8 cellular contexts compared by ENCODE assay signal in the genomic region with DNA sequence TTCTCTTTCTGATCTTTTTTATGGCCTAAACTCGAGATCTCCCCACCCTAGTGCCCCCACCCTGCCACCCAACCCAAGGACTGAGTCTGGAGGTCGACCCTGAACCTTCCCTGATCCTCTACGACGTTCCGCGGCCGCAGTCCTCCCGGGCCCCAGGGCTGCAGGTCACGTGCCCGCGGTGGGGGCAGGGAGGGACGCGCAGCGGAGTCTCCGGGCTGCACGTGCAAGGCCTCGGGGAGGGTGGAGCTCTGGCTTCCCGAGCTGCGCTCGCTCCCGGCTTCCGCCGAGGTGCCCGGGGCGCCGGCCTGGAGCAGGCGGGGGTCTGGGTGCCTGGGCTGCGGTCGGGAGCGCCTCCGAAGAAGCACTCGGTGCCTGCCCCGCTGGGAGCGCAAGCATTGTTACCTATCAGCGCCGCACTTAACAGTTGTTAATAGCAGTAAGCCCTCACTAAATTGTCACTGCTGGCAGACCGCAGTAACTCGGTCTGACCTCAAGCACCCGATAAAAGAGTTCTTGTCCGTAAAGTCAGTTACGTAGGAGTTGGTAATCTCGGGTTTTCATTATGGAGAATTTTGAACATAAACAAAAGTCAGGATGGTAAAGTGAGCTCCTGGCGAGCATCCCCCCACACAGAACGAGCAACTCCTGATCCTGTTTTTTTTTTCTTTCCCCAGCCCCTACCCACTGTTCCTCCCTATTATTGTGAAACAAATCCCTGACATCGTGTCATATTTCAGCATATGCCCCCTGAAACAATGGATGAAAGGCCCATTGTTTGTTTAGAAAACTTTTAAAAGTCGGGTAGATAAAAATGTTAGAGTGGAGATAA.
A peak's percentile ranks its signal among the peaks of the same experiment; 100 is the strongest.
DNase-seq lines count a peak whose midpoint lies in the region; ATAC-seq and TF ChIP-seq lines count a peak whose summit lies in the region.

No MANE protein-coding gene starts in this region.

- DNase-seq in GF-D8 (lab: John Stamatoyannopoulos, UW): peak; percentile 79
- peak; percentile 90 for DNase-seq in NCI-H2171 (lab: John Stamatoyannopoulos, UW)
- peak; percentile 56 to 72 (median 62) for DNase-seq in activated CD4-positive, CD25-positive, alpha-beta regulatory T cell (lab: John Stamatoyannopoulos, UW)
- DNase-seq in cardiac fibroblast (ENCODE audit: low read depth in 2 of 2): peak; percentile 73 to 94
- DNase-seq in iPS-NIHi7 (ENCODE audit: extremely low spot score): peak; percentile 92

- H3K4me1 ChIP-seq in skeletal muscle tissue (ENCODE audit: control insufficient read depth in 3 of 3, insufficient read depth in 3 of 3, low read length in 3 of 3): peaks cover 9 to 10% (median 9%) of the 10 kb centered on the region in 3 donors

- no peaks in the 10 kb centered on the region for H3K9me3 ChIP-seq in skeletal muscle tissue (ENCODE audit: control insufficient read depth in 3 of 3, low read length in 3 of 3)

- peak; percentile 65 for ATAC-seq in HG02885 (IDR thresholded peaks at IDR 0.05; ENCODE audit: poor library complexity, unreplicated experiment)
- no peak for ATAC-seq in GM18517 (IDR thresholded peaks at IDR 0.05; ENCODE audit: unreplicated experiment)

- peak overlapping the region; percentile 79 to 88 (median 88) for H3K9ac ChIP-seq in skeletal muscle tissue (ENCODE audit: low read depth in 1 of 3, low read length in 3 of 3)

- H3K36me3 ChIP-seq in skeletal muscle tissue (ENCODE audit: control insufficient read depth in 3 of 3, insufficient read depth in 3 of 3, low read length in 3 of 3): no peaks in the 10 kb centered on the region

- no peaks in the 10 kb centered on the region for H3K27me3 ChIP-seq in skeletal muscle tissue (ENCODE audit: control insufficient read depth in 3 of 3, insufficient read depth in 3 of 3, low read length in 3 of 3)

- peak overlapping the region; percentile 93 for H3K27ac ChIP-seq in skeletal muscle tissue (ENCODE audit: low read depth, low read length)

- peak overlapping the region; percentile 59 to 65 for H3K4me3 ChIP-seq in cardiac fibroblast (replicated peaks in 1 of 2; ENCODE audit: low read depth in 2 of 2, low read length in 2 of 2)
- peak overlapping the region; percentile 73 to 80 (median 77) for H3K4me3 ChIP-seq in skeletal muscle tissue (ENCODE audit: low read length in 3 of 3)

- TF ChIP-seq CTCF in cardiac fibroblast (IDR thresholded peaks at IDR 0.05; ENCODE audit: low read depth, low read length): no peak
